8 cellular contexts compared by ENCODE assay signal in genomic region chr2:32011566-32011960, GRCh38. TPM values are rescaled to one million over a fixed set of nuclear protein-coding genes. Genes with fewer than 3 reads are reported as not detected.
A peak's percentile ranks its signal among the peaks of the same experiment; 100 is the strongest.
DNase-seq lines count a peak whose midpoint lies in the region; ATAC-seq and TF ChIP-seq lines count a peak whose summit lies in the region.

No MANE protein-coding gene starts in this region.

- POLR2A ChIA-PET in AG04449 (lab: Yijun Ruan, JAX): no interaction called here
- POLR2A ChIA-PET in GM10248 (lab: Yijun Ruan, JAX): interaction anchor here (0.6 kb wide), 1 partner anchor 662 kb away, joined by 3 read pairs; no protein-coding TSS in a partner anchor

- peaks cover 23% of the 10 kb centered on the region for H3K4me1 ChIP-seq in HUES6 (ENCODE audit: control insufficient read depth, insufficient read depth, low read length)
- peaks cover 36% of the 10 kb centered on the region for H3K4me1 ChIP-seq in mononuclear cell (ENCODE audit: insufficient read depth, low read length)

- no peak for TF ChIP-seq CTCF in AG04449 (IDR thresholded peaks at IDR 0.05; ENCODE audit: insufficient read depth, low read length, missing control alignments)
- no peak for TF ChIP-seq CTCF in astrocyte of the cerebellum (IDR thresholded peaks at IDR 0.05; ENCODE audit: low read depth, low read length, missing control alignments)
- TF ChIP-seq CTCF in GM10248 (IDR thresholded peaks at IDR 0.05; ENCODE audit: control extremely low read depth, extremely low read depth, low read depth, missing control alignments): no peak

- H3K36me3 ChIP-seq in HUES6 (ENCODE audit: control insufficient read depth, insufficient read depth, low read length): 0 out of 2 replicates have a peak, but pooled peaks cover 2% of the 10 kb centered on the region

- in situ Hi-C loops in astrocyte of the cerebellum (cut with HindIII; ENCODE audit: low sequenced_read_pairs): no loop called here

- ATAC-seq in esophagus mucosa (no peak), HG03378 (IDR thresholded peaks at IDR 0.05; ENCODE audit: unreplicated experiment) (no peak)

- H3K9ac ChIP-seq in HUES6 (ENCODE audit: low read length): no peak overlapping the region

- H3K9me3 ChIP-seq in HUES6 (ENCODE audit: control insufficient read depth, insufficient read depth, low read depth, low read length) (no peaks in the 10 kb centered on the region), mononuclear cell (ENCODE audit: low read depth, low read length) (no peaks in the 10 kb centered on the region)

- H3K27ac ChIP-seq in HUES6 (ENCODE audit: low read depth, low read length): peak overlapping the region; percentile 68; the same call in 1 of the 2 replicates

- H3K4me3 ChIP-seq in AG04449 (ENCODE audit: low read depth, low read length): peak overlapping the region; percentile 79
- peak overlapping the region; percentile 65 for H3K4me3 ChIP-seq in HUES6 (ENCODE audit: low read depth, low read length)
- H3K4me3 ChIP-seq in astrocyte of the cerebellum (ENCODE audit: low read depth, low read length): peak overlapping the region; percentile 56
- peak overlapping the region; percentile 45 for H3K4me3 ChIP-seq in mononuclear cell (ENCODE audit: low read length)

- H3K27me3 ChIP-seq in HUES6 (ENCODE audit: control insufficient read depth, insufficient read depth, low read length): no peaks in the 10 kb centered on the region
- H3K27me3 ChIP-seq in mononuclear cell (ENCODE audit: insufficient read depth, low read length): no peaks in the 10 kb centered on the region

- CTCF ChIA-PET in AG04449 (lab: Yijun Ruan, JAX): interaction anchor here (0.6 kb wide), 1 partner anchor 16 kb away, joined by 3 read pairs; no protein-coding TSS in a partner anchor
- CTCF ChIA-PET in GM10248 (lab: Yijun Ruan, JAX): interaction anchor here (1.6 kb wide), 1 partner anchor 13 kb away, joined by 3 read pairs; no protein-coding TSS in a partner anchor

- DNase-seq in AG04449 (ENCODE audit: low read depth, low spot score): no peak
- no peak for DNase-seq in astrocyte of the cerebellum (ENCODE audit: low read depth)
- DNase-seq in NCI-H1092 treated with DMSO at 0.1 percent for 48 hours (lab: John Stamatoyannopoulos, UW): no peak
- no peak for DNase-seq in GM10248 (ENCODE audit: extremely low spot score)

RNA-seq across cellular contexts. Expression of gene MEMO1, which starts 0.8 kb away (rescaled TPM):
- 41.7 TPM for total RNA-seq in mononuclear cell
- 52.2 TPM for total RNA-seq in esophagus mucosa

RNA-seq across cellular contexts. Expression of gene DPY30, which starts 28.0 kb away (rescaled TPM):
- total RNA-seq in mononuclear cell (9.3 TPM), esophagus mucosa (55.9 TPM)

RNA-seq across cellular contexts. Expression of gene SPAST, which starts 51.8 kb away (rescaled TPM):
- 47.3 TPM for total RNA-seq in mononuclear cell
- 12.0 TPM for total RNA-seq in esophagus mucosa
